In the genomic region with DNA sequence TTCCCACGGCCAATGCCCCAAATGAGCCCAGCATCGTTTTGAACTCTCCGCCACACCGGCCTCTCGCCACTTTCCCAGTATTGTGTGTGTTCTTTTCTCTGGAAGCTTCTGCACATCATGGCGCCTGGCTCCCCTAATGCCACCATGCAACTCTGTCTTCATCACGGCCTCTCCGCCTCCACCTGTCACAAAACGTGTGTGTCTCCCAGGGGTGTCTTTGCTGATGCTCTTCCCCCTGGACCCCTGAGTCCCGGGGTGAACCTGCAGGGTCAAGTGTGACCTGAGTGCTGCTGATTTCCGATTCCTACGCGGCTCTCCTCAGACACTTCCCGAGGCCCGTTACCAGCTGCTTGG, we compare ENCODE assay signal across 15 cellular contexts.
DNase-seq lines count a peak whose midpoint lies in the region; ATAC-seq and TF ChIP-seq lines count a peak whose summit lies in the region.
"Had no signal": no experiment of that assay in that cellular context is flagged by ENCODE, and none has a peak within 500 bp of the region (broad histone marks: within the 10 kb centered on the region; RNA-seq: fewer than 3 reads in every experiment).

No MANE protein-coding gene starts in this region.

- no peak overlapping the region for H3K9ac ChIP-seq in BLaER1

- peaks cover 22% of the 10 kb centered on the region for H3K36me3 Mint-ChIP-seq in glutamatergic neuron (ENCODE audit: unreplicated experiment)
- H3K36me3 Mint-ChIP-seq: CD4-positive, CD25-positive, alpha-beta regulatory T cell had no signal

- H3K9me3 Mint-ChIP-seq in glutamatergic neuron (ENCODE audit: unreplicated experiment), result peaks cover 22% of the 10 kb centered on the region
- H3K9me3 Mint-ChIP-seq: GM23338 had no signal

- H3K4me3 Mint-ChIP-seq in glutamatergic neuron (ENCODE audit: unreplicated experiment), result no peak overlapping the region
- H3K4me3 Mint-ChIP-seq: CD4-positive, CD25-positive, alpha-beta regulatory T cell; GM23338 had no signal

- TF ChIP-seq CTCF in ascending aorta (IDR thresholded peaks at IDR 0.05) (no peak), glutamatergic neuron (IDR thresholded peaks at IDR 0.05; ENCODE audit: partially characterized antibody, unreplicated experiment) (no peak)

- intact Hi-C loops in ascending aorta (cut with DNase I) (loop anchor here (10.0 kb wide), 1 partner anchor 1553 kb away; no protein-coding TSS in a partner anchor), sciatic nerve (cut with DNase I) (no loop called here)

- ATAC-seq in sciatic nerve (no peak), HG03135 (IDR thresholded peaks at IDR 0.05; ENCODE audit: unreplicated experiment) (no peak)
- ATAC-seq: GM12878, GM23338 had no signal

- no peak overlapping the region for H3K4me3 ChIP-seq in BLaER1
- H3K4me3 ChIP-seq in ascending aorta, result no peak overlapping the region
- H3K4me3 ChIP-seq: GM12878, GM23338 had no signal

- H3K9me3 ChIP-seq in BLaER1 (no peaks in the 10 kb centered on the region), ascending aorta (no peaks in the 10 kb centered on the region)

- no peaks in the 10 kb centered on the region for H3K27me3 ChIP-seq in BLaER1
- no peaks in the 10 kb centered on the region for H3K27me3 ChIP-seq in ascending aorta

- peaks cover 37% of the 10 kb centered on the region for H3K4me1 Mint-ChIP-seq in glutamatergic neuron (ENCODE audit: low read depth, unreplicated experiment)
- H3K4me1 Mint-ChIP-seq: CD4-positive, CD25-positive, alpha-beta regulatory T cell had no signal

- H3K27ac Mint-ChIP-seq in glutamatergic neuron (ENCODE audit: unreplicated experiment), result peak overlapping the region; percentile 6
- H3K27ac Mint-ChIP-seq: GM23338 had no signal

- H3K27ac ChIP-seq in BLaER1 (0 out of 2 replicates have a peak overlapping the region, but pooled peaks have one; percentile 59), ascending aorta (peak overlapping the region; percentile 80 to 85)
- H3K27ac ChIP-seq: 22Rv1 had no signal

- H3K4me1 ChIP-seq in BLaER1, result peaks cover 74% of the 10 kb centered on the region
- peaks cover 17 to 64% of the 10 kb centered on the region in 2 donors for H3K4me1 ChIP-seq in ascending aorta

- DNase-seq in ascending aorta (ENCODE audit: low spot score in 2 of 2) (no peak), glutamatergic neuron (no peak), sciatic nerve (ENCODE audit: low spot score) (peak; percentile 40), cerebellar cortex (ENCODE audit: low spot score) (no peak), amygdala (lab: John Stamatoyannopoulos, UW) (no peak), T-helper 2 cell (no peak)
- DNase-seq: Calu3; CD4-positive, CD25-positive, alpha-beta regulatory T cell; DMS79; H7 had no signal

- H3K27me3 Mint-ChIP-seq in glutamatergic neuron (ENCODE audit: unreplicated experiment), result peaks cover 23% of the 10 kb centered on the region
- H3K27me3 Mint-ChIP-seq: CD4-positive, CD25-positive, alpha-beta regulatory T cell had no signal

- H4K20me1 ChIP-seq in BLaER1, result no peaks in the 10 kb centered on the region

- H3K4me2 ChIP-seq in BLaER1, result no peak overlapping the region
- H3K4me2 ChIP-seq: GM23338 had no signal

- H3K36me3 ChIP-seq in BLaER1, result no peaks in the 10 kb centered on the region
- no peaks in the 10 kb centered on the region for H3K36me3 ChIP-seq in ascending aorta
